2 cellular contexts compared by ENCODE assay signal in genomic region chr4:24405926-24406325, GRCh38.
TF ChIP-seq lines count a peak whose summit lies in the region.

No MANE protein-coding gene starts in this region.

TF ChIP-seq in K562, 482 proteins besides CTCF, POLR2A, EP300 and RAD21 (continued from another document):
- 0 out of 2 replicates have a peak, but pooled peaks have one; percentile 33 for TF ChIP-seq ZNF512 (tag; IDR thresholded peaks at IDR 0.05)

TF ChIP-seq in neural cell, 6 proteins besides CTCF, POLR2A, EP300 and RAD21:
- TF ChIP-seq REST (IDR thresholded peaks at IDR 0.05; ENCODE audit: borderline replicate concordance) (no peak), MXI1 (conservative IDR thresholded peaks at IDR 0.05; ENCODE audit: poor library complexity, severe bottlenecking) (no peak), SMC3 (conservative IDR thresholded peaks at IDR 0.05; ENCODE audit: poor library complexity) (no peak), POLR2AphosphoS5 (IDR thresholded peaks at IDR 0.05) (no peak), TAF1 (IDR thresholded peaks at IDR 0.05; ENCODE audit: low read depth) (no peak), EZH2 (IDR thresholded peaks at IDR 0.05; ENCODE audit: borderline replicate concordance, insufficient read depth, low read length, poor library complexity, severe bottlenecking) (no peak)
